8 cellular contexts compared by ENCODE assay signal in the genomic region with DNA sequence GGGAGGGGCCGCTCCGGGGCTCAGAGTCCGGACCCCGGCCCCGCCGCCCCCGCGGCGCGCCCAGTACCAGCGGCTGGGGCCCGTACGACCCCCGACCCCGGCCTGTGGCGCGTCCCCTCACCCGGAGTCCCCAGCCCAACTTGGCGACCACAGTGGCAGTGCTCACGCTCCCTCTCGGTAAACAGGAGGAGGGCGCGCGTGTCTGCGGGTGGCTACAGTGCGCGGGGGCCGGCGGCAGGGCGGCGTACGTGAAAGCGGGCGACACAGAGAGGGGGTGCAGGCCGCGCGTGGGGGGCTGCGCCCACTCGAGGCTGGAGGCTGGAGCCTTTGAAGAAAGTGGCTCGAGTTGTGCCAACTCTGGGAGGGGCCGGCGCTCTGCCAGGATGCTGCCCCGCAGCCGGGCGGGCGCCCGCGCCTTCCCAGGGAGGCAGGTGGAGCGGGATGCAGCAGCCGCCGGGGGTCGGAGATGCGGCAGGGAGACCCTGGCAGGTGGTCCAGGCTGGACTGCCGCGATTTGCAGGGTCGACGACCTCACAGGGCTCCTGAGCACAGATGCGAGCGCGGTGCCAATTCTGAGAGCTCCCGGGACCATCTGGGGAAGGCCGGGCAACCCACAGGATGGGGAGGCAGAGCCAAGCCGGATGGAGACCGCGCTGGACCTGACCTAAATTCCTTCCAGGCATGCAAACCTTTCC. TPM values are rescaled to one million over a fixed set of nuclear protein-coding genes. Genes with fewer than 3 reads are reported as not detected.
DNase-seq lines count a peak whose midpoint lies in the region; ATAC-seq, FAIRE-seq and TF ChIP-seq lines count a peak whose summit lies in the region.

No MANE protein-coding gene starts in this region.

- H3K9me3 Mint-ChIP-seq in T-helper 2 cell treated with Interferon-gamma antibody and Interleukin-4, amounts not matched to agents 5 μg/mL and 100 μg/mL, for 36 hours = no peaks in the 10 kb centered on the region

- H3K4me3 ChIP-seq in BLaER1 (peak overlapping the region; percentile 78), Loucy (ENCODE audit: low read length, poor library complexity, severe bottlenecking) (peak overlapping the region; percentile 71), HepG2 (replicated peaks in 1 of 3; ENCODE audit: insufficient read depth in 1 of 3, low read depth in 2 of 3, low read length in 3 of 3) (peak overlapping the region; percentile 40 to 63 (median 42); a peak in 4 of 6 replicates)

- intact Hi-C loops in HepG2 (cut with micrococcal nuclease; ENCODE audit: unreplicated experiment) = no loop called here

- no peaks in the 10 kb centered on the region for H3K9me2 ChIP-seq in Loucy (replicated peaks; ENCODE audit: low read depth, low read length)

- TF ChIP-seq RAD21 in HepG2 (CRISPR knock-in tag; IDR thresholded peaks at IDR 0.05) = no peak

- H3K4me2 ChIP-seq in BLaER1 = peak overlapping the region; percentile 99
- H3K4me2 ChIP-seq in Loucy (ENCODE audit: low read depth, low read length, poor library complexity, severe bottlenecking) = peak overlapping the region; percentile 74
- H3K4me2 ChIP-seq in HepG2 (ENCODE audit: low read depth, low read length) = peak overlapping the region; percentile 70

- POLR2A ChIA-PET in HepG2 (lab: Yijun Ruan, JAX) = no interaction called here

- CTCF ChIA-PET in HepG2 (lab: Yijun Ruan, JAX; ENCODE audit: low intra/inter-chr PET ratio, low total read pairs) = interaction anchor here (2.0 kb wide), 2 partner anchors 104 to 162 kb away, joined by 7 to 14 read pairs; no protein-coding TSS in a partner anchor

- no peak for TF ChIP-seq POLR2A in HepG2 (IDR thresholded peaks at IDR 0.05; ENCODE audit: insufficient read depth in 1 of 2, low read depth in 2 of 2, low read length in 2 of 2)

- peak overlapping the region; percentile 73; the same call in 1 of the 2 replicates for H2AFZ ChIP-seq in Loucy (ENCODE audit: low read length)
- no peak overlapping the region for H2AFZ ChIP-seq in HepG2 (ENCODE audit: low read length)

- TF ChIP-seq EP300 in HepG2 (IDR thresholded peaks at IDR 0.05; ENCODE audit: low read depth in 2 of 2, low read length in 2 of 2) (no peak), HepG2 (CRISPR knock-in tag; IDR thresholded peaks at IDR 0.05; ENCODE audit: borderline replicate concordance) (no peak)

- H3K27ac Mint-ChIP-seq in T-helper 2 cell treated with Interferon-gamma antibody and Interleukin-4, amounts not matched to agents 5 μg/mL and 100 μg/mL, for 36 hours = no peak overlapping the region

- DNase-seq in cerebellar cortex (ENCODE audit: low spot score) (peak; percentile 82), HepG2 (ENCODE audit: low spot score) (no peak), NCI-H1694 (lab: John Stamatoyannopoulos, UW) (no peak), NCI-H2107 (lab: John Stamatoyannopoulos, UW) (no peak)
- DNase-seq in stimulated activated naive CD4-positive, alpha-beta T cell treated with Interleukin-2 at 50 U/mL for 16 hours (lab: John Stamatoyannopoulos, UW) = peak; percentile 9
- DNase-seq in T-helper 2 cell treated with Interferon-gamma antibody and Interleukin-4, amounts not matched to agents 5 μg/mL and 100 μg/mL, for 36 hours (ENCODE audit: low spot score) = no peak

- no peak overlapping the region for H3K4me3 Mint-ChIP-seq in T-helper 2 cell treated with Interferon-gamma antibody and Interleukin-4, amounts not matched to agents 5 μg/mL and 100 μg/mL, for 36 hours

- H3K4me1 Mint-ChIP-seq in T-helper 2 cell treated with Interferon-gamma antibody and Interleukin-4, amounts not matched to agents 5 μg/mL and 100 μg/mL, for 36 hours (ENCODE audit: low read depth) = peaks cover 2% of the 10 kb centered on the region

- no peak overlapping the region for H3K27ac ChIP-seq in BLaER1
- no peak overlapping the region for H3K27ac ChIP-seq in HepG2 (ENCODE audit: extremely low read length, insufficient read depth, low read length)

- in situ Hi-C loops in HepG2 (cut with HindIII; ENCODE audit: extremely low pct_ligation_motif_present, low pct_unique_long_range_greater_than_20kb) = loop anchor here (5.0 kb wide), 1 partner anchor 160 kb away; no protein-coding TSS in a partner anchor

- H3K9ac ChIP-seq in BLaER1 (peak overlapping the region; percentile 66), Loucy (ENCODE audit: low read depth, low read length, poor library complexity, severe bottlenecking) (no peak overlapping the region), HepG2 (ENCODE audit: insufficient read depth, low read depth, low read length) (no peak overlapping the region)

- H3F3A ChIP-seq in Loucy (ENCODE audit: low read depth) = no peaks in the 10 kb centered on the region

- 93% methylated on average over 3 of the region's 65 CpGs for WGBS in HepG2 (ENCODE audit: low lambda C conversion rate)

- no peak for TF ChIP-seq CTCF in Loucy (conservative IDR thresholded peaks at IDR 0.05; ENCODE audit: low read length)
- no peak for TF ChIP-seq CTCF in HepG2 (CRISPR knock-in tag; IDR thresholded peaks at IDR 0.05)

- no TSS peak for BruUV-seq in HepG2 (replicated peaks; lab: Mats Ljungman, UMichigan)

- H4K20me1 ChIP-seq in BLaER1 = no peaks in the 10 kb centered on the region
- no peaks in the 10 kb centered on the region for H4K20me1 ChIP-seq in Loucy (ENCODE audit: insufficient read depth, low read length, poor library complexity, severe bottlenecking)
- no peaks in the 10 kb centered on the region for H4K20me1 ChIP-seq in HepG2 (ENCODE audit: insufficient read depth, low read length)

- H3K27me3 ChIP-seq in BLaER1 (peaks cover 30% of the 10 kb centered on the region), Loucy (ENCODE audit: insufficient read depth, low read length, poor library complexity, severe bottlenecking) (peaks cover 8% of the 10 kb centered on the region), HepG2 (ENCODE audit: control insufficient read depth in 1 of 2, insufficient read depth in 2 of 2, low read length in 2 of 2) (peaks cover 1 to 53% of the 10 kb centered on the region in 2 experiments; a peak in 3 of 5 replicates)

- peaks cover 40% of the 10 kb centered on the region for H3K4me1 ChIP-seq in BLaER1
- no peaks in the 10 kb centered on the region for H3K4me1 ChIP-seq in Loucy (ENCODE audit: insufficient read depth, low read length, poor library complexity, severe bottlenecking)
- no peaks in the 10 kb centered on the region for H3K4me1 ChIP-seq in HepG2 (ENCODE audit: insufficient read depth, low read length)

- no peaks in the 10 kb centered on the region for H3K36me3 ChIP-seq in BLaER1
- no peaks in the 10 kb centered on the region for H3K36me3 ChIP-seq in Loucy (ENCODE audit: insufficient read depth, low read length)
- H3K36me3 ChIP-seq in HepG2 (replicated peaks in 1 of 2; ENCODE audit: control insufficient read depth in 1 of 2, insufficient read depth in 2 of 2, low read length in 2 of 2) = no peaks in the 10 kb centered on the region

- ATAC-seq in HepG2 = peak; percentile 7; the same call in 2 of the 3 replicates

- no peak for FAIRE-seq in HepG2 (lab: Jason Lieb, UNC)

- H3K79me2 ChIP-seq in Loucy (ENCODE audit: insufficient read depth, low read length) (no peaks in the 10 kb centered on the region), HepG2 (ENCODE audit: insufficient read depth, low read length) (no peaks in the 10 kb centered on the region)

- peaks cover 36% of the 10 kb centered on the region for H3K27me3 Mint-ChIP-seq in T-helper 2 cell treated with Interferon-gamma antibody and Interleukin-4, amounts not matched to agents 5 μg/mL and 100 μg/mL, for 36 hours (ENCODE audit: low read depth)

- H3K9me3 ChIP-seq in BLaER1 (no peaks in the 10 kb centered on the region), Loucy (ENCODE audit: insufficient read depth, low read depth, low read length) (no peaks in the 10 kb centered on the region), HepG2 (ENCODE audit: low read length) (no peaks in the 10 kb centered on the region)

- no peaks in the 10 kb centered on the region for H3K36me3 Mint-ChIP-seq in T-helper 2 cell treated with Interferon-gamma antibody and Interleukin-4, amounts not matched to agents 5 μg/mL and 100 μg/mL, for 36 hours (ENCODE audit: low read depth)

RNA-seq across cellular contexts. Expression of a gene that starts 0.7 kb away (rescaled TPM):
- 0.02 TPM in 1 of 2 replicates, not detected in the other for total RNA-seq in HepG2 (2016; rRNA removed; fragmentation: Illumina TruSeq; extraction: Trizol)
- not detected in 2 replicates for total RNA-seq in HepG2 (2016; cell fraction: cytosol; rRNA removed; fragmentation: Illumina TruSeq; extraction: Trizol; ENCODE audit: low read depth)
- total RNA-seq in HepG2 (2016; cell fraction: insoluble cytoplasmic fraction; rRNA removed; fragmentation: Illumina TruSeq; extraction: Trizol) = not detected in 2 replicates
- total RNA-seq in HepG2 (2016; cell fraction: membrane; rRNA removed; fragmentation: Illumina TruSeq; extraction: Trizol) = not detected in 2 replicates
- 0.09 TPM in 1 of 2 replicates, not detected in the other for total RNA-seq in HepG2 (2016; cell fraction: nucleus; rRNA removed; fragmentation: Illumina TruSeq; extraction: Trizol)
- polyA plus RNA-seq in HepG2 (2011; rRNA removed) = 0.01 and 0.04 TPM in 2 replicates
- polyA plus RNA-seq in HepG2 (2011; cell fraction: cytosol; rRNA removed) = not detected in 2 replicates
- 0.19 TPM in 1 of 2 replicates, not detected in the other for polyA plus RNA-seq in HepG2 (2011; cell fraction: nucleus; rRNA removed)
- not detected in 2 replicates for polyA plus RNA-seq in HepG2 (2012)
- not detected in 2 replicates for polyA plus RNA-seq in HepG2 (2016; cell fraction: cytosol; fragmentation: Illumina TruSeq; extraction: Trizol; ENCODE audit: low read depth)
- polyA plus RNA-seq in HepG2 (2016; cell fraction: insoluble cytoplasmic fraction; fragmentation: Illumina TruSeq; extraction: Trizol; ENCODE audit: low read depth) = not detected in 2 replicates
- polyA plus RNA-seq in HepG2 (2016; cell fraction: membrane; fragmentation: Illumina TruSeq; extraction: Trizol; ENCODE audit: low read depth) = not detected in 2 replicates
- not detected in 2 replicates for polyA plus RNA-seq in HepG2 (2016; cell fraction: nucleus; fragmentation: Illumina TruSeq; extraction: Trizol; ENCODE audit: insufficient read depth, low read depth)
- polyA minus RNA-seq in HepG2 (2011; rRNA and poly(A)+ RNA removed; ENCODE audit: low replicate concordance) = 0.04 and 4.6 TPM in 2 replicates
- polyA minus RNA-seq in HepG2 (2011; cell fraction: cytosol; rRNA and poly(A)+ RNA removed) = not detected in 2 replicates
- polyA minus RNA-seq in HepG2 (2011; cell fraction: nucleus; rRNA and poly(A)+ RNA removed) = not detected in 2 replicates

RNA-seq across cellular contexts. Expression of a gene that starts 14.8 kb away (rescaled TPM):
- total RNA-seq in HepG2 (2016; rRNA removed; fragmentation: Illumina TruSeq; extraction: Trizol) = not detected in 2 replicates
- total RNA-seq in HepG2 (2016; cell fraction: cytosol; rRNA removed; fragmentation: Illumina TruSeq; extraction: Trizol; ENCODE audit: low read depth) = not detected in 2 replicates
- total RNA-seq in HepG2 (2016; cell fraction: insoluble cytoplasmic fraction; rRNA removed; fragmentation: Illumina TruSeq; extraction: Trizol) = not detected in 2 replicates
- total RNA-seq in HepG2 (2016; cell fraction: membrane; rRNA removed; fragmentation: Illumina TruSeq; extraction: Trizol) = not detected in 2 replicates
- not detected in 2 replicates for total RNA-seq in HepG2 (2016; cell fraction: nucleus; rRNA removed; fragmentation: Illumina TruSeq; extraction: Trizol)
- polyA plus RNA-seq in HepG2 (2011; rRNA removed) = not detected in 2 replicates
- not detected in 2 replicates for polyA plus RNA-seq in HepG2 (2011; cell fraction: cytosol; rRNA removed)
- polyA plus RNA-seq in HepG2 (2011; cell fraction: nucleus; rRNA removed) = not detected in 2 replicates
- not detected in 2 replicates for polyA plus RNA-seq in HepG2 (2012)
- polyA plus RNA-seq in HepG2 (2016; cell fraction: cytosol; fragmentation: Illumina TruSeq; extraction: Trizol; ENCODE audit: low read depth) = not detected in 2 replicates
- not detected in 2 replicates for polyA plus RNA-seq in HepG2 (2016; cell fraction: insoluble cytoplasmic fraction; fragmentation: Illumina TruSeq; extraction: Trizol; ENCODE audit: low read depth)
- polyA plus RNA-seq in HepG2 (2016; cell fraction: membrane; fragmentation: Illumina TruSeq; extraction: Trizol; ENCODE audit: low read depth) = not detected in 2 replicates
- polyA plus RNA-seq in HepG2 (2016; cell fraction: nucleus; fragmentation: Illumina TruSeq; extraction: Trizol; ENCODE audit: insufficient read depth, low read depth) = not detected in 2 replicates
- polyA minus RNA-seq in HepG2 (2011; rRNA and poly(A)+ RNA removed; ENCODE audit: low replicate concordance) = not detected in 2 replicates
- not detected in 2 replicates for polyA minus RNA-seq in HepG2 (2011; cell fraction: cytosol; rRNA and poly(A)+ RNA removed)
- not detected in 2 replicates for polyA minus RNA-seq in HepG2 (2011; cell fraction: nucleus; rRNA and poly(A)+ RNA removed)

Comparison
In these comparisons a context has a peak if more than half of its experiments do, and no peak if none do; other contexts are left out.
1. DNase-seq: peak in cerebellar cortex (single experiment) and stimulated activated naive CD4-positive, alpha-beta T cell treated with Interleukin-2 at 50 U/mL for 16 hours (single experiment); none in HepG2 (single experiment), NCI-H1694 (single experiment), NCI-H2107 (single experiment) and T-helper 2 cell treated with Interferon-gamma antibody and Interleukin-4, amounts not matched to agents 5 μg/mL and 100 μg/mL, for 36 hours (single experiment).
2. Peak in every context shown above with its lines, with median percentiles within 50 percentile points of each other: H3K4me2 ChIP-seq and H3K4me3 ChIP-seq.